Comparison of ENCODE assay signal across 7 cellular contexts in the genomic region with DNA sequence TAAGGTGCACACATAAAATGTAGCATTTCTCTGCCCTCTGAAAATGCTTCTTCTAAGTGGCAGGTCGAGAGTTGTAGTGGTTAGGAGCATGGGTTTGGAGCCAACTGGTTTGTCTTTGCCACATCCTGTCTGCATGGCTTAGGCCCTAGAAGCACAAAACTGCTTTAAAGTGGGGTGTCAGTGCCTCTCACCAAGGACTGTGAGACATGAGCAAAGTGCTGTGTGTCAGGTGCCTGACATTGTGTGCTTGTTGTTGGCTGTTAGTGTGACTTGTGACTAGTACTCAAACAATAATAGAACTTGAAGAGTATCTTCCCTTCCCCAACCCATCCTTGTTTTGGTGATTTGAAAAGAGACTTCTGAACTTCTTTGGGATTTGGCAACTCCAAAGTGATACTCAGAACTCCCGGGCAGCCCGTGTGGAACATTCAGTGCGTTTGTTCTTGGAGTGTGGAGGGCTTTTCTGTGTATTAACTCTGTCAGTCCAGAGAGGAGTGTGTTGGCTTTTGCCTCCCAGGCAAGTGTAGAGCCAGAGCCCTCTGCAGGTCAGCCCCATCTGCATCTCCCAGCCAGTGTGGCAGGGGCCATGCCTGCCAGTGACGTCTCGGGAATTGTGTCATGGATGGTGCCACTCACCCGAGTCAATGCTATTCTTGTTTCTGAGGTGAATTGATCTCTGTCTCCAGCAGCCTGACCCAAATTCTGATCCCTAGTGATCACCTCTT. TPM values are rescaled to one million over a fixed set of nuclear protein-coding genes. Genes with fewer than 3 reads are reported as not detected.
DNase-seq lines count a peak whose midpoint lies in the region; ATAC-seq, FAIRE-seq and TF ChIP-seq lines count a peak whose summit lies in the region.

No MANE protein-coding gene starts in this region.

- no peaks in the 10 kb centered on the region for H3K9me3 ChIP-seq in esophagus muscularis mucosa

- peaks cover 47% of the 10 kb centered on the region for H3K27me3 Mint-ChIP-seq in T-helper 2 cell treated with Interferon-gamma antibody and Interleukin-4, amounts not matched to agents 5 μg/mL and 100 μg/mL, for 36 hours (ENCODE audit: low read depth)
- H3K27me3 Mint-ChIP-seq in osteocyte (ENCODE audit: unreplicated experiment) = no peaks in the 10 kb centered on the region

- peak overlapping the region; percentile 53 for H3K4me3 Mint-ChIP-seq in T-helper 2 cell treated with Interferon-gamma antibody and Interleukin-4, amounts not matched to agents 5 μg/mL and 100 μg/mL, for 36 hours
- no peak overlapping the region for H3K4me3 Mint-ChIP-seq in osteocyte (ENCODE audit: unreplicated experiment)

- peak; percentile 11 for TF ChIP-seq CTCF in fibroblast of the aortic adventitia (IDR thresholded peaks at IDR 0.05; ENCODE audit: insufficient read depth, low read length)
- no peak for TF ChIP-seq CTCF in esophagus muscularis mucosa (IDR thresholded peaks at IDR 0.05)
- TF ChIP-seq CTCF in osteocyte (IDR thresholded peaks at IDR 0.05) = no peak

- H3K27me3 ChIP-seq in esophagus muscularis mucosa = no peaks in the 10 kb centered on the region

- peak; percentile 40 for ATAC-seq in GM21825 (IDR thresholded peaks at IDR 0.05; ENCODE audit: unreplicated experiment)

- peaks cover 29% of the 10 kb centered on the region for H3K4me1 Mint-ChIP-seq in T-helper 2 cell treated with Interferon-gamma antibody and Interleukin-4, amounts not matched to agents 5 μg/mL and 100 μg/mL, for 36 hours (ENCODE audit: low read depth)
- peaks cover 31% of the 10 kb centered on the region for H3K4me1 Mint-ChIP-seq in osteocyte (ENCODE audit: unreplicated experiment)

- peaks cover 5% of the 10 kb centered on the region for H3K36me3 Mint-ChIP-seq in T-helper 2 cell treated with Interferon-gamma antibody and Interleukin-4, amounts not matched to agents 5 μg/mL and 100 μg/mL, for 36 hours (ENCODE audit: low read depth)
- peaks cover 2% of the 10 kb centered on the region for H3K36me3 Mint-ChIP-seq in osteocyte (ENCODE audit: unreplicated experiment)

- H3K9me3 Mint-ChIP-seq in T-helper 2 cell treated with Interferon-gamma antibody and Interleukin-4, amounts not matched to agents 5 μg/mL and 100 μg/mL, for 36 hours = no peaks in the 10 kb centered on the region
- H3K9me3 Mint-ChIP-seq in osteocyte (ENCODE audit: unreplicated experiment) = no peaks in the 10 kb centered on the region

- H3K4me3 ChIP-seq in fibroblast of the aortic adventitia (ENCODE audit: low read depth, low read length) (no peak overlapping the region), esophagus muscularis mucosa (no peak overlapping the region)

- TF ChIP-seq EP300 in esophagus muscularis mucosa (IDR thresholded peaks at IDR 0.05) = no peak

- peak overlapping the region; percentile 36 for H3K27ac Mint-ChIP-seq in T-helper 2 cell treated with Interferon-gamma antibody and Interleukin-4, amounts not matched to agents 5 μg/mL and 100 μg/mL, for 36 hours
- no peak overlapping the region for H3K27ac Mint-ChIP-seq in osteocyte (ENCODE audit: unreplicated experiment)

- H3K27ac ChIP-seq in substantia nigra (ENCODE audit: low read depth, low read length, poor library complexity, severe bottlenecking) = peak overlapping the region; percentile 95
- peak overlapping the region in 2 of 4 donors; percentile 2 to 49 for H3K27ac ChIP-seq in esophagus muscularis mucosa (replicated peaks in 1 of 4)

- peaks cover 0 to 8% (median 4%) of the 10 kb centered on the region in 4 donors for H3K36me3 ChIP-seq in esophagus muscularis mucosa

- peaks cover 51 to 62% (median 59%) of the 10 kb centered on the region in 4 donors for H3K4me1 ChIP-seq in esophagus muscularis mucosa

- intact Hi-C loops in esophagus muscularis mucosa (cut with DNase I) = no loop called here

- FAIRE-seq in urothelium cell line (lab: Jason Lieb, UNC) = no peak

- 62% methylated on average over 6 of the region's 7 CpGs for WGBS in esophagus muscularis mucosa

- TF ChIP-seq POLR2A in esophagus muscularis mucosa (IDR thresholded peaks at IDR 0.05; ENCODE audit: low read depth) = no peak

- peak; percentile 28 for DNase-seq in T-helper 2 cell treated with Interferon-gamma antibody and Interleukin-4, amounts not matched to agents 5 μg/mL and 100 μg/mL, for 36 hours (ENCODE audit: low spot score)
- no peak for DNase-seq in fibroblast of the aortic adventitia (ENCODE audit: low read depth)
- peak in 47 of 49 donors; percentile 10 to 87 (median 63) for DNase-seq in substantia nigra (lab: John Stamatoyannopoulos, UW)
- no peak for DNase-seq in esophagus muscularis mucosa (ENCODE audit: extremely low spot score)
- no peak for DNase-seq in osteocyte (ENCODE audit: extremely low spot score, unreplicated experiment)
- DNase-seq in urothelium cell line (ENCODE audit: low spot score) = no peak

RNA-seq across cellular contexts. Expression of a gene that starts 5.0 kb away (rescaled TPM):
- total RNA-seq in fibroblast of the aortic adventitia (ENCODE audit: low replicate concordance) = 15.8 and 46.5 TPM in 2 replicates
- 10 to 100 TPM; 47.4 to 56.4 (median 50.3) TPM for total RNA-seq in esophagus muscularis mucosa
- 22.6 and 23.8 TPM in 2 replicates for total RNA-seq in osteocyte

Comparison
In these comparisons a context has a peak if more than half of its experiments do, and no peak if none do; other contexts are left out.
1. DNase-seq: peak in T-helper 2 cell treated with Interferon-gamma antibody and Interleukin-4, amounts not matched to agents 5 μg/mL and 100 μg/mL, for 36 hours (single experiment) and substantia nigra (47 of 49); none in fibroblast of the aortic adventitia (single experiment), esophagus muscularis mucosa (single experiment), osteocyte (single experiment) and urothelium cell line (single experiment).